Comparison of ENCODE assay signal across 15 cellular contexts in the genomic region with DNA sequence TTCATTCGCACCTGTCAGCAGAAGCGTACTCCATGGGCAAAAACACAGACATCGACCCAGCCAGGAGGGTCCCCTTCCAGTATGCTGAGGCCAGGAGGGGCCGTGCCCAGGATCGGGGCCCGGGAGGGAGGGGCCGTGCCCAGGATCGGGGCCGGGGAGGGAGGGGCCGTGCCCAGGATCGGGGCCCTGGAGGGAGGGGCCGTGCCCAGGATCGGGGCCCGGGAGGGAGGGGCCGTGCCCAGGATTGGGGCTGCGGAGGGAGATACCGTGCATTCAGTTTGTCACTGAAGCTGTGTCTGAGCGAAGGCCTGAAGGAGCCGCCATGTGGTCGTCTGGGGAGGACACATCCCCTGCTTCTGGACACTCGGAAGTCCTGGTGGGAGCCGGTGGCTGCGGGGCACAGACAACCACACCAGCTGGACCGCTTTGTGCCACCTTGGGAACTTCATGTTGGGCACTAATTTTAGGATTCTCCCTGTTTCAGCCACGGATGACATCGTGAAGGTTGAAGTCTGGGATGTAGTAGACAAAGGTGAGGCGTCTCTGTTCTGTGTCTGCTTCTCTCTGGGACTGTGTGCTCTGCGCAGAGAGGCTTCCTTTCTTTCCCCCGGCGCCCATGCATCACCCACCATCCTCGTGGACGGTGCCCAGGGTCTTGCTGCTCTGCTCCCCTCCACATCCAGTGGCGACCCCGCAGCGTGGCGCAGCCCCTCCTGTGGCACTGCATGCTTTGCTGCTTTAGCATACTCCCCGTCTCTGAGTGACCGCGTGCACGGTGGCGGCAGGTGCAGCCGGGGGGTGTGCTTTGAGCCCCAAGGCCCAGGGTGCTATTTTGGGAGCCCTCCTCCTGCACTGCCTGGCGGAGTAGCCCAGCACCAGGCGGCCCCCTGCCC. TPM values are rescaled to one million over a fixed set of nuclear protein-coding genes. Genes with fewer than 3 reads are reported as not detected.
A peak's percentile ranks its signal among the peaks of the same experiment; 100 is the strongest.
DNase-seq lines count a peak whose midpoint lies in the region; ATAC-seq and TF ChIP-seq lines count a peak whose summit lies in the region.
"Had no signal": no experiment of that assay in that cellular context is flagged by ENCODE, and none has a peak within 500 bp of the region (broad histone marks: within the 10 kb centered on the region; RNA-seq: fewer than 3 reads in every experiment).

No MANE protein-coding gene starts in this region.

- in situ Hi-C loops in G401 (cut with HindIII; ENCODE audit: low sequenced_read_pairs), result no loop called here

- peak overlapping the region; percentile 4 for H3K9ac ChIP-seq in neuronal stem cell (ENCODE audit: low read depth, low read length, poor library complexity)

- no peak overlapping the region for H2AFZ ChIP-seq in neuronal stem cell (ENCODE audit: low read length)

- H3K27ac ChIP-seq in neuronal stem cell (replicated peaks; ENCODE audit: low read length), result no peak overlapping the region
- H3K27ac ChIP-seq: BLaER1 treated with 17β-estradiol and CSF1 and Interleukin-3, amounts not matched to agents 10 nM and 100 nM had no signal

- H3K9me3 Mint-ChIP-seq in WTC11, result no peaks in the 10 kb centered on the region
- H3K9me3 Mint-ChIP-seq in stimulated activated naive B cell treated with anti-CD40 and anti-IgM and Interleukin-4, amounts not matched to agents 10 μg/mL and 1 μg/mL and 100 μg/mL, for 72 hours, result no peaks in the 10 kb centered on the region
- H3K9me3 Mint-ChIP-seq: CD8-positive, alpha-beta memory T cell had no signal

- CTCF ChIA-PET in WTC11 (lab: Charles Lee), result interaction anchor here (0.9 to 1.6 kb wide), 4 partner anchors 22 to 221 kb away, joined by 3 read pairs; no protein-coding TSS in a partner anchor

- no peaks in the 10 kb centered on the region for H3K9me3 ChIP-seq in neuronal stem cell (replicated peaks in 1 of 2; ENCODE audit: control insufficient read depth in 2 of 2, insufficient read depth in 1 of 2, low read depth in 1 of 2, low read length in 2 of 2)
- H3K9me3 ChIP-seq: BLaER1 treated with 17β-estradiol and CSF1 and Interleukin-3, amounts not matched to agents 10 nM and 100 nM had no signal

- H2BK120ac ChIP-seq in neuronal stem cell (ENCODE audit: low read depth, low read length), result no peak overlapping the region

- no peak overlapping the region for H3K14ac ChIP-seq in neuronal stem cell (ENCODE audit: low read length)

- no peak overlapping the region for H3K27ac Mint-ChIP-seq in WTC11
- H3K27ac Mint-ChIP-seq in stimulated activated naive B cell treated with anti-CD40 and anti-IgM and Interleukin-4, amounts not matched to agents 10 μg/mL and 1 μg/mL and 100 μg/mL, for 72 hours, result no peak overlapping the region
- H3K27ac Mint-ChIP-seq: CD8-positive, alpha-beta memory T cell had no signal

- no peak overlapping the region for H3K4me3 Mint-ChIP-seq in WTC11
- no peak overlapping the region for H3K4me3 Mint-ChIP-seq in stimulated activated naive B cell treated with anti-CD40 and anti-IgM and Interleukin-4, amounts not matched to agents 10 μg/mL and 1 μg/mL and 100 μg/mL, for 72 hours
- H3K4me3 Mint-ChIP-seq: CD8-positive, alpha-beta memory T cell had no signal

- H4K91ac ChIP-seq in neuronal stem cell (ENCODE audit: low read depth, low read length, poor library complexity), result no peak overlapping the region

- POLR2A ChIA-PET in WTC11 (lab: Charles Lee), result no interaction called here

- H2BK5ac ChIP-seq in neuronal stem cell (ENCODE audit: low read length), result no peak overlapping the region

- H3K27me3 Mint-ChIP-seq in WTC11 (ENCODE audit: low read depth), result no peaks in the 10 kb centered on the region
- H3K27me3 Mint-ChIP-seq in stimulated activated naive B cell treated with anti-CD40 and anti-IgM and Interleukin-4, amounts not matched to agents 10 μg/mL and 1 μg/mL and 100 μg/mL, for 72 hours, result no peaks in the 10 kb centered on the region
- H3K27me3 Mint-ChIP-seq: CD8-positive, alpha-beta memory T cell had no signal

- H3K36me3 Mint-ChIP-seq in WTC11, result peaks cover 13% of the 10 kb centered on the region
- peaks cover 36 to 40% of the 10 kb centered on the region in 2 donors for H3K36me3 Mint-ChIP-seq in stimulated activated naive B cell treated with anti-CD40 and anti-IgM and Interleukin-4, amounts not matched to agents 10 μg/mL and 1 μg/mL and 100 μg/mL, for 72 hours

- H3K4me3 ChIP-seq in neuronal stem cell (ENCODE audit: low read length in 2 of 2), result no peak overlapping the region
- H3K4me3 ChIP-seq: BLaER1 treated with 17β-estradiol and CSF1 and Interleukin-3, amounts not matched to agents 10 nM and 100 nM had no signal

- H3K4me1 Mint-ChIP-seq in WTC11, result peaks cover 12% of the 10 kb centered on the region
- peaks cover 7 to 8% of the 10 kb centered on the region in 2 donors for H3K4me1 Mint-ChIP-seq in stimulated activated naive B cell treated with anti-CD40 and anti-IgM and Interleukin-4, amounts not matched to agents 10 μg/mL and 1 μg/mL and 100 μg/mL, for 72 hours

- H3K36me3 ChIP-seq in neuronal stem cell (replicated peaks in 1 of 2; ENCODE audit: control insufficient read depth in 2 of 2, insufficient read depth in 2 of 2, low read length in 2 of 2), result peaks cover 56 to 85% of the 10 kb centered on the region in 2 donors

- H4K8ac ChIP-seq in neuronal stem cell (ENCODE audit: low read depth, low read length), result no peak overlapping the region

- no peak overlapping the region for H3K4me2 ChIP-seq in neuronal stem cell (ENCODE audit: insufficient read depth, low read length, poor library complexity, severe bottlenecking)
- H3K4me2 ChIP-seq: BLaER1 treated with 17β-estradiol and CSF1 and Interleukin-3, amounts not matched to agents 10 nM and 100 nM had no signal

- H3K4me1 ChIP-seq in neuronal stem cell (ENCODE audit: control insufficient read depth in 2 of 2, insufficient read depth in 1 of 2, low read depth in 1 of 2, low read length in 2 of 2), result peaks cover 0 to 6% of the 10 kb centered on the region in 2 donors
- H3K4me1 ChIP-seq: BLaER1 treated with 17β-estradiol and CSF1 and Interleukin-3, amounts not matched to agents 10 nM and 100 nM had no signal

- peak; percentile 54 for DNase-seq in G401 (ENCODE audit: low spot score)
- DNase-seq in WTC11 (ENCODE audit: low spot score), result peak; percentile 23
- no peak for DNase-seq in neuronal stem cell (ENCODE audit: low spot score)
- DNase-seq in iPS-NIHi7 (ENCODE audit: extremely low spot score), result no peak
- DNase-seq in stimulated activated naive B cell treated with anti-CD40 and anti-IgM and Interleukin-4, amounts not matched to agents 10 μg/mL and 1 μg/mL and 100 μg/mL, for 72 hours, result no peak
- DNase-seq: DMS53, EL, GOT3, KG1, NCI-H1105 treated with DMSO at 0.1 percent for 48 hours, NCI-H1694, NCI-H2081 treated with DMSO at 0.1 percent for 48 hours had no signal

- H2BK15ac ChIP-seq in neuronal stem cell (ENCODE audit: low read length), result no peak overlapping the region

- H2BK12ac ChIP-seq in neuronal stem cell (ENCODE audit: low read length), result no peak overlapping the region

- no peak for ATAC-seq in WTC11
- ATAC-seq in stimulated activated naive B cell treated with anti-CD40 and anti-IgM and Interleukin-4, amounts not matched to agents 10 μg/mL and 1 μg/mL and 100 μg/mL, for 72 hours (replicated peaks), result no peak
- ATAC-seq: Panc1 had no signal

- peaks cover 21% of the 10 kb centered on the region for H3K79me1 ChIP-seq in neuronal stem cell (ENCODE audit: low read depth, low read length)

- H2AK5ac ChIP-seq in neuronal stem cell (ENCODE audit: low read depth, low read length), result no peak overlapping the region

- no peak for TF ChIP-seq CTCF in WTC11 (IDR thresholded peaks at IDR 0.05)

- no peaks in the 10 kb centered on the region for H3K27me3 ChIP-seq in neuronal stem cell (ENCODE audit: control insufficient read depth in 3 of 3, insufficient read depth in 3 of 3, low read depth in 1 of 3, low read length in 3 of 3)
- H3K27me3 ChIP-seq: BLaER1 treated with 17β-estradiol and CSF1 and Interleukin-3, amounts not matched to agents 10 nM and 100 nM had no signal

- no CpG with 5 or more reads among the region's 44 CpGs for WGBS in neuronal stem cell (ENCODE audit: extremely low coverage in 2 of 2, insufficient read length in 2 of 2, insufficient replicate concordance in 1 of 2), 2 donors

- no peak overlapping the region for H3K4ac ChIP-seq in neuronal stem cell (ENCODE audit: low read length)

- H3K18ac ChIP-seq in neuronal stem cell (ENCODE audit: low read length), result no peak overlapping the region

- peak overlapping the region; percentile 65 for H3K23ac ChIP-seq in neuronal stem cell (ENCODE audit: low read depth, low read length, poor library complexity)

TF ChIP-seq in WTC11, 78 proteins besides CTCF, POLR2A, EP300 and RAD21 (continues in another document):
- no peak for TF ChIP-seq ESRRA (CRISPR knock-in tag; IDR thresholded peaks at IDR 0.05; ENCODE audit: borderline replicate concordance)
- no peak for TF ChIP-seq NR2C2 (CRISPR knock-in tag; IDR thresholded peaks at IDR 0.05)
- TF ChIP-seq, protein P1, sequence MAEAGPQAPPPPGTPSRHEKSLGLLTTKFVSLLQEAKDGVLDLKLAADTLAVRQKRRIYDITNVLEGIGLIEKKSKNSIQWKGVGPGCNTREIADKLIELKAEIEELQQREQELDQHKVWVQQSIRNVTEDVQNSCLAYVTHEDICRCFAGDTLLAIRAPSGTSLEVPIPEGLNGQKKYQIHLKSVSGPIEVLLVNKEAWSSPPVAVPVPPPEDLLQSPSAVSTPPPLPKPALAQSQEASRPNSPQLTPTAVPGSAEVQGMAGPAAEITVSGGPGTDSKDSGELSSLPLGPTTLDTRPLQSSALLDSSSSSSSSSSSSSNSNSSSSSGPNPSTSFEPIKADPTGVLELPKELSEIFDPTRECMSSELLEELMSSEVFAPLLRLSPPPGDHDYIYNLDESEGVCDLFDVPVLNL (CRISPR knock-in tag; IDR thresholded peaks at IDR 0.05; ENCODE audit: borderline replicate concordance, low read depth), result no peak

RNA-seq across cellular contexts. Expression of a gene that starts 16.7 kb away (rescaled TPM):
- total RNA-seq in G401 (2014; rRNA removed; shearing (Covaris generic)), result 0.49 and 1.1 TPM in 2 replicates
- 1.6 to 1.7 TPM (median 1.6 TPM) in 3 replicates for total RNA-seq in WTC11 (2021)
- polyA plus RNA-seq in neuronal stem cell (2013, experiment 1 of 2), result 0.42 TPM
- 0.44 TPM for polyA plus RNA-seq in neuronal stem cell (2013, experiment 2 of 2)

RNA-seq across cellular contexts. Expression of a gene that starts 17.8 kb away (rescaled TPM):
- 199 and 222 TPM in 2 replicates for total RNA-seq in G401 (2014; rRNA removed; shearing (Covaris generic))
- total RNA-seq in WTC11 (2021), result 134 to 171 TPM (median 139 TPM) in 3 replicates
- 115 TPM for polyA plus RNA-seq in neuronal stem cell (2013, experiment 1 of 2)
- 112 TPM for polyA plus RNA-seq in neuronal stem cell (2013, experiment 2 of 2)

RNA-seq across cellular contexts. Expression of a gene that starts 23.7 kb away (rescaled TPM):
- 139 and 226 TPM in 2 replicates for total RNA-seq in G401 (2014; rRNA removed; shearing (Covaris generic))
- total RNA-seq in WTC11 (2021), result 138 to 176 TPM (median 173 TPM) in 3 replicates
- polyA plus RNA-seq in neuronal stem cell (2013, experiment 1 of 2), result 230 TPM
- polyA plus RNA-seq in neuronal stem cell (2013, experiment 2 of 2), result 218 TPM

RNA-seq across cellular contexts. Expression of a gene that starts 26.6 kb away (rescaled TPM):
- 1.9 TPM in 2 replicates for total RNA-seq in G401 (2014; rRNA removed; shearing (Covaris generic))
- 6.7 to 12.1 TPM (median 10.9 TPM) in 3 replicates for total RNA-seq in WTC11 (2021)
- polyA plus RNA-seq in neuronal stem cell (2013, experiment 1 of 2), result 3.6 TPM
- polyA plus RNA-seq in neuronal stem cell (2013, experiment 2 of 2), result 3.2 TPM
- polyA plus RNA-seq: CD8-positive, alpha-beta memory T cell had no signal

RNA-seq across cellular contexts. Expression of a gene that starts 29.4 kb away (rescaled TPM):
- total RNA-seq in G401 (2014; rRNA removed; shearing (Covaris generic)), result not detected in 2 replicates
- total RNA-seq in WTC11 (2021), result 1.7 to 2.1 TPM (median 2.0 TPM) in 3 replicates
- polyA plus RNA-seq in neuronal stem cell (2013, experiment 1 of 2), result 2.7 TPM
- polyA plus RNA-seq in neuronal stem cell (2013, experiment 2 of 2), result 2.7 TPM

Comparison
In these comparisons a context has a peak if more than half of its experiments do, and no peak if none do; other contexts are left out.
1. DNase-seq: peak in G401 (single experiment) and WTC11 (single experiment); none in neuronal stem cell (single experiment), iPS-NIHi7 (single experiment) and stimulated activated naive B cell treated with anti-CD40 and anti-IgM and Interleukin-4, amounts not matched to agents 10 μg/mL and 1 μg/mL and 100 μg/mL, for 72 hours (single experiment).